In the genomic region with DNA sequence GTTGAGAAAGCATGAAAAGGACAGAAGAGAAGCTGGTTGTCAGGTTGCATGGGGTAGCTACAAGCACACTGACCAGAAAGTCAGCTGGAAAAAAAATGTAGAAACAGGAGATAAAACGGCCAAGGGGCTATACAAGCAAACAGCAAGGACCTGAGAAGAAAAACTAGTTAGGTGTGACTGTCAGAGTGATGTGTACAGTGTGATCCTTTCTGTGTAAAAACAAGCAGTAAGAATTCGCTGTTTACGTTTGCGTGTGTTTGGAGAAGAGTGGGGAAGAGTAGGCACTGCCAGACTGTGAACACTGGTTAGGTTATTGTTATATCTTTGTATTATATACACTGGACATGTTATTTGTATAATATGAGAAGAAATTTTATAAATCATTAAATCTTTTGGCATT, we compare ENCODE assay signal across 14 cellular contexts. TPM values are rescaled to one million over a fixed set of nuclear protein-coding genes. Genes with fewer than 3 reads are reported as not detected.
DNase-seq lines count a peak whose midpoint lies in the region; ATAC-seq and TF ChIP-seq lines count a peak whose summit lies in the region.
"Had no signal": no experiment of that assay in that cellular context is flagged by ENCODE, and none has a peak within 500 bp of the region (broad histone marks: within the 10 kb centered on the region; RNA-seq: fewer than 3 reads in every experiment).

No MANE protein-coding gene starts in this region.

- H3K4me3 ChIP-seq in CD4-positive, alpha-beta memory T cell (ENCODE audit: low read length in 2 of 2), result no peak overlapping the region
- H3K4me3 ChIP-seq in HCT116 (replicated peaks in 1 of 2; ENCODE audit: low read depth in 1 of 2, low read length in 2 of 2) (no peak overlapping the region), choroid plexus epithelial cell (ENCODE audit: low read depth, low read length) (no peak overlapping the region)
- H3K4me3 ChIP-seq: suprapubic skin had no signal

- peak overlapping the region in 5 of 8 donors; percentile 32 to 60 (median 35) for H3K4me3 Mint-ChIP-seq in CD4-positive, alpha-beta memory T cell
- no peak overlapping the region for H3K4me3 Mint-ChIP-seq in osteocyte (ENCODE audit: unreplicated experiment)
- H3K4me3 Mint-ChIP-seq: activated naive CD8-positive, alpha-beta T cell treated with anti-CD3 and anti-CD28 coated beads for 36 hours had no signal

- no TSS peak for BruUV-seq in HCT116 (replicated peaks; lab: Mats Ljungman, UMichigan)

- ATAC-seq in HCT116, result no peak
- ATAC-seq in GM18873 (IDR thresholded peaks at IDR 0.05; ENCODE audit: low FRiP score, unreplicated experiment), result no peak

- no peaks in the 10 kb centered on the region for H3K27me3 Mint-ChIP-seq in CD4-positive, alpha-beta memory T cell
- no peaks in the 10 kb centered on the region for H3K27me3 Mint-ChIP-seq in osteocyte (ENCODE audit: unreplicated experiment)
- H3K27me3 Mint-ChIP-seq: activated naive CD8-positive, alpha-beta T cell treated with anti-CD3 and anti-CD28 coated beads for 36 hours had no signal

- intact Hi-C loops in CD4-positive, alpha-beta memory T cell (cut with micrococcal nuclease), result no loop called here
- intact Hi-C loops in HCT116 (cut with micrococcal nuclease), result no loop called here

- peaks cover 62 to 88% (median 76%) of the 10 kb centered on the region in 4 donors for H3K4me1 Mint-ChIP-seq in CD4-positive, alpha-beta memory T cell
- peaks cover 82% of the 10 kb centered on the region for H3K4me1 Mint-ChIP-seq in osteocyte (ENCODE audit: unreplicated experiment)

- TF ChIP-seq CTCF in HCT116 (IDR thresholded peaks at IDR 0.05 in 2 of 3, conservative IDR thresholded peaks at IDR 0.05 in 1 of 3; ENCODE audit: borderline replicate concordance in 1 of 3, insufficient read depth in 1 of 3, low read depth in 2 of 3, low read length in 2 of 3), result no peak
- TF ChIP-seq CTCF in choroid plexus epithelial cell (conservative IDR thresholded peaks at IDR 0.05; ENCODE audit: low read depth, low read length), result no peak
- no peak for TF ChIP-seq CTCF in osteocyte (IDR thresholded peaks at IDR 0.05)

- H4K20me1 ChIP-seq in HCT116 (ENCODE audit: insufficient read depth), result no peaks in the 10 kb centered on the region

- H3K9me3 ChIP-seq in CD4-positive, alpha-beta memory T cell (ENCODE audit: control insufficient read depth in 1 of 2, low read length in 2 of 2), result no peaks in the 10 kb centered on the region
- no peaks in the 10 kb centered on the region for H3K9me3 ChIP-seq in HCT116 (ENCODE audit: control insufficient read depth in 1 of 2, insufficient read depth in 1 of 2, low read depth in 1 of 2, low read length in 2 of 2)
- H3K9me3 ChIP-seq: suprapubic skin had no signal

- POLR2A ChIA-PET in CD4-positive, alpha-beta memory T cell (lab: Charles Lee; ENCODE audit: partially characterized antibody), result interaction anchor here (1.4 to 1.9 kb wide), 3 partner anchors 9 to 22 kb away, joined by 4 to 7 read pairs (median 4); no protein-coding TSS in a partner anchor
- POLR2A ChIA-PET in HCT116 (lab: Charles Lee), result no interaction called here

- H3K4me1 ChIP-seq in CD4-positive, alpha-beta memory T cell (ENCODE audit: insufficient read depth, low read length), result peaks cover 87% of the 10 kb centered on the region
- H3K4me1 ChIP-seq in HCT116 (ENCODE audit: control insufficient read depth in 1 of 2, insufficient read depth in 2 of 2, low read length in 2 of 2), result peaks cover 90 to 99% of the 10 kb centered on the region in 2 experiments

- peak overlapping the region in 5 of 7 donors; percentile 9 to 79 (median 61) for H3K27ac Mint-ChIP-seq in CD4-positive, alpha-beta memory T cell
- peak overlapping the region; percentile 3 for H3K27ac Mint-ChIP-seq in osteocyte (ENCODE audit: unreplicated experiment)
- H3K27ac Mint-ChIP-seq: activated naive CD8-positive, alpha-beta T cell treated with anti-CD3 and anti-CD28 coated beads for 36 hours had no signal

- no peaks in the 10 kb centered on the region for H3K27me3 ChIP-seq in CD4-positive, alpha-beta memory T cell (ENCODE audit: insufficient read depth, low read length)
- H3K27me3 ChIP-seq in HCT116 (ENCODE audit: insufficient read depth, low read length), result no peaks in the 10 kb centered on the region
- H3K27me3 ChIP-seq: suprapubic skin had no signal

- H3K9ac ChIP-seq in HCT116 (ENCODE audit: low read length), result peak overlapping the region; percentile 63

- H3K4me2 ChIP-seq in HCT116 (ENCODE audit: low read length), result peak overlapping the region; percentile 84

- H3K36me3 Mint-ChIP-seq in CD4-positive, alpha-beta memory T cell, result peaks cover 12 to 25% of the 10 kb centered on the region in 2 donors
- H3K36me3 Mint-ChIP-seq in osteocyte (ENCODE audit: unreplicated experiment), result no peaks in the 10 kb centered on the region

- DNase-seq in CD4-positive, alpha-beta memory T cell, result no peak
- no peak for DNase-seq in HCT116 (ENCODE audit: low read depth, low spot score)
- DNase-seq in choroid plexus epithelial cell (ENCODE audit: low read depth), result peak; percentile 51
- no peak for DNase-seq in osteocyte (ENCODE audit: extremely low spot score, unreplicated experiment)
- no peak for DNase-seq in OCI-M2 (lab: John Stamatoyannopoulos, UW; ENCODE audit: unreplicated experiment)
- no peak for DNase-seq in activated CD8-positive, alpha-beta memory T cell treated with anti-CD3 and anti-CD28 coated beads for 24 hours
- DNase-seq: activated naive CD8-positive, alpha-beta T cell treated with anti-CD3 and anti-CD28 coated beads for 36 hours; glutamatergic neuron; islet precursor cell; NCI-H1105 treated with DMSO at 0.1 percent for 48 hours; stimulated activated CD4-positive, alpha-beta T cell treated with anti-CD3 and anti-CD28 coated beads, Interleukin-12 subunit alpha, Interleukin-12 subunit beta, amount 100 ng/mL, for 4 hours had no signal

- no peaks in the 10 kb centered on the region for H3K36me3 ChIP-seq in CD4-positive, alpha-beta memory T cell (ENCODE audit: insufficient read depth, low read length)
- H3K36me3 ChIP-seq in HCT116 (ENCODE audit: control insufficient read depth in 1 of 2, insufficient read depth in 2 of 2, low read length in 2 of 2), result no peaks in the 10 kb centered on the region
- H3K36me3 ChIP-seq: suprapubic skin had no signal

- RAD21 ChIA-PET in HCT116 (lab: Charles Lee; ENCODE audit: low non-redundant PET in 1 of 2, low total read pairs in 2 of 2, uncharacterized antibody in 2 of 2, unreplicated experiment in 2 of 2), result no interaction called here

- no peak overlapping the region for H2AFZ ChIP-seq in HCT116 (ENCODE audit: low read depth, low read length, poor library complexity, severe bottlenecking)

- TF ChIP-seq POLR2A in HCT116 (IDR thresholded peaks at IDR 0.05; ENCODE audit: borderline replicate concordance, extremely low read depth, insufficient read depth, insufficient read length), result no peak

- H3K9me2 ChIP-seq in HCT116 (ENCODE audit: insufficient read depth), result no peaks in the 10 kb centered on the region

- H3K79me2 ChIP-seq in HCT116 (ENCODE audit: insufficient read depth, low read length), result peaks cover 87% of the 10 kb centered on the region

- no peaks in the 10 kb centered on the region for H3K9me3 Mint-ChIP-seq in CD4-positive, alpha-beta memory T cell
- no peaks in the 10 kb centered on the region for H3K9me3 Mint-ChIP-seq in osteocyte (ENCODE audit: unreplicated experiment)
- H3K9me3 Mint-ChIP-seq: activated naive CD8-positive, alpha-beta T cell treated with anti-CD3 and anti-CD28 coated beads for 36 hours had no signal

- CTCF ChIA-PET in CD4-positive, alpha-beta memory T cell (lab: Charles Lee; ENCODE audit: partially characterized antibody), result interaction anchor here (0.8 to 1.8 kb wide), 6 partner anchors 10 to 41 kb away, joined by 3 to 5 read pairs (median 3); no protein-coding TSS in a partner anchor
- CTCF ChIA-PET in HCT116 (lab: Charles Lee), result interaction anchor here (0.7 to 1.4 kb wide), 2 partner anchors 54 to 60 kb away, joined by 3 to 7 read pairs; no protein-coding TSS in a partner anchor

- no peak for TF ChIP-seq RAD21 in HCT116 (IDR thresholded peaks at IDR 0.05; ENCODE audit: low read depth)

- H3K27ac ChIP-seq in CD4-positive, alpha-beta memory T cell (ENCODE audit: low read depth, low read length), result no peak overlapping the region
- H3K27ac ChIP-seq in HCT116 (ENCODE audit: low read depth, low read length), result peak overlapping the region; percentile 93; the same call in 1 of the 2 replicates
- H3K27ac ChIP-seq: C4-2B, suprapubic skin had no signal

TF ChIP-seq in HCT116, 20 proteins besides CTCF, POLR2A, EP300 and RAD21:
- TF ChIP-seq ZFX (IDR thresholded peaks at IDR 0.05) (no peak), POLR2AphosphoS5 (IDR thresholded peaks at IDR 0.05; ENCODE audit: low read depth, low read length) (no peak), YY1 (IDR thresholded peaks at IDR 0.05; ENCODE audit: extremely low read depth, insufficient replicate concordance, low read depth, low read length) (no peak), EGR1 (IDR thresholded peaks at IDR 0.05; ENCODE audit: low read depth) (no peak), CEBPB (IDR thresholded peaks at IDR 0.05; ENCODE audit: low read depth) (no peak)
- TF ChIP-seq, protein P1, sequence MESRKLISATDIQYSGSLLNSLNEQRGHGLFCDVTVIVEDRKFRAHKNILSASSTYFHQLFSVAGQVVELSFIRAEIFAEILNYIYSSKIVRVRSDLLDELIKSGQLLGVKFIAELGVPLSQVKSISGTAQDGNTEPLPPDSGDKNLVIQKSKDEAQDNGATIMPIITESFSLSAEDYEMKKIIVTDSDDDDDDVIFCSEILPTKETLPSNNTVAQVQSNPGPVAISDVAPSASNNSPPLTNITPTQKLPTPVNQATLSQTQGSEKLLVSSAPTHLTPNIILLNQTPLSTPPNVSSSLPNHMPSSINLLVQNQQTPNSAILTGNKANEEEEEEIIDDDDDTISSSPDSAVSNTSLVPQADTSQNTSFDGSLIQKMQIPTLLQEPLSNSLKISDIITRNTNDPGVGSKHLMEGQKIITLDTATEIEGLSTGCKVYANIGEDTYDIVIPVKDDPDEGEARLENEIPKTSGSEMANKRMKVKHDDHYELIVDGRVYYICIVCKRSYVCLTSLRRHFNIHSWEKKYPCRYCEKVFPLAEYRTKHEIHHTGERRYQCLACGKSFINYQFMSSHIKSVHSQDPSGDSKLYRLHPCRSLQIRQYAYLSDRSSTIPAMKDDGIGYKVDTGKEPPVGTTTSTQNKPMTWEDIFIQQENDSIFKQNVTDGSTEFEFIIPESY (IDR thresholded peaks at IDR 0.05; ENCODE audit: extremely low read depth, insufficient replicate concordance, low read length), result no peak
- TF ChIP-seq, protein P2, sequence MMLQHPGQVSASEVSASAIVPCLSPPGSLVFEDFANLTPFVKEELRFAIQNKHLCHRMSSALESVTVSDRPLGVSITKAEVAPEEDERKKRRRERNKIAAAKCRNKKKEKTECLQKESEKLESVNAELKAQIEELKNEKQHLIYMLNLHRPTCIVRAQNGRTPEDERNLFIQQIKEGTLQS (IDR thresholded peaks at IDR 0.05), result no peak

RNA-seq across cellular contexts. Expression of a gene that starts 28.1 kb away (rescaled TPM):
- total RNA-seq in CD4-positive, alpha-beta memory T cell, result 10 to 100 TPM; 59.5 to 61.5 TPM
- 10 to 100 TPM; 21.0 to 41.0 TPM for polyA plus RNA-seq in CD4-positive, alpha-beta memory T cell
- total RNA-seq in HCT116 (2021; ENCODE audit: unreplicated experiment) (47.5 TPM), osteocyte (28.7 and 29.1 TPM in 2 replicates)
- polyA plus RNA-seq in HCT116 (2012), result 28.6 and 33.0 TPM in 2 replicates
